1 cellular context compared by ENCODE assay signal in the genomic region with DNA sequence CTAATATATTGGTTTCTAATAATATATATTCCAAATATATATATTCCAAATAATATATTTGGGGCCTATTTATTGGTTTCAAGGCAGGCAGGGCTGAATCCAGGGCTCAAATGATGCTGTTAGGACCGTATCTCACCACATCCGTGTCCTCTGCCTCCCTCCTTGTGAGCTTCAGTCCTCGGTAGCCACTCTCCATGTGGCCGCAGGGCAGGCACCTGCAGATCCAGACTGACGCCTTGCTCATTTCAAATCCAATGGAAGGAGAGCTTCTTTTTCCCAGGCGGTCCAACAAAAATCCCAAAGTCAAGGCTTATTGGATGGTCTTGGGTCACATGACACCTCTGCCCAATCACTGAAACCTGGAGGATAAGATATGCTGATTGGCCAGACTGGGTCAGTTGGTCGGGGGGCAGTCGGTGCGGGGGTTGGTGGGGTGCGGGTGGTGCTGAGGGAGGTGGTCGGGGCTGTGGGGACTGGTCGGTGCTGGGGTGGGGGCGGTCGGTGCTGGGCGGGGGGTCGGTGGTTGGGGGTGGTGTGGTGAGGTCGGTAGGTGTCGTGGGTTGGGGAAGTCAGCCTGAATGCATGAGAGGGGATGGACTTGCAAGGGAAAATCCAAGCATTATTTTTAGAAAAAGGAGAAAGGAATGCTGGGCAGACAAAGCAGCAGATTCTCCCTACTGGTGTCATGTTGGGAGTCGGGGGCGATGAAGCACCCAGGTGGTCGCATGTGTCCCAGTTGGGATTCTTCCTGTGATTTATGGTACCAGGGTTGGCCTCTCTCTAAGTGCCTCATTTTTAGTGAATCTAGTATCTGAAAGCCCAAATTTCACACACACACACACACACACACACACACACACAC.
TF ChIP-seq lines count a peak whose summit lies in the region.

No MANE protein-coding gene starts in this region.

TF ChIP-seq in SK-N-SH treated with all-trans-retinoic acid at 6 μM for 48 hours, 23 proteins besides CTCF, POLR2A, EP300 and RAD21 (continued from another document):
- TF ChIP-seq, protein P1, sequence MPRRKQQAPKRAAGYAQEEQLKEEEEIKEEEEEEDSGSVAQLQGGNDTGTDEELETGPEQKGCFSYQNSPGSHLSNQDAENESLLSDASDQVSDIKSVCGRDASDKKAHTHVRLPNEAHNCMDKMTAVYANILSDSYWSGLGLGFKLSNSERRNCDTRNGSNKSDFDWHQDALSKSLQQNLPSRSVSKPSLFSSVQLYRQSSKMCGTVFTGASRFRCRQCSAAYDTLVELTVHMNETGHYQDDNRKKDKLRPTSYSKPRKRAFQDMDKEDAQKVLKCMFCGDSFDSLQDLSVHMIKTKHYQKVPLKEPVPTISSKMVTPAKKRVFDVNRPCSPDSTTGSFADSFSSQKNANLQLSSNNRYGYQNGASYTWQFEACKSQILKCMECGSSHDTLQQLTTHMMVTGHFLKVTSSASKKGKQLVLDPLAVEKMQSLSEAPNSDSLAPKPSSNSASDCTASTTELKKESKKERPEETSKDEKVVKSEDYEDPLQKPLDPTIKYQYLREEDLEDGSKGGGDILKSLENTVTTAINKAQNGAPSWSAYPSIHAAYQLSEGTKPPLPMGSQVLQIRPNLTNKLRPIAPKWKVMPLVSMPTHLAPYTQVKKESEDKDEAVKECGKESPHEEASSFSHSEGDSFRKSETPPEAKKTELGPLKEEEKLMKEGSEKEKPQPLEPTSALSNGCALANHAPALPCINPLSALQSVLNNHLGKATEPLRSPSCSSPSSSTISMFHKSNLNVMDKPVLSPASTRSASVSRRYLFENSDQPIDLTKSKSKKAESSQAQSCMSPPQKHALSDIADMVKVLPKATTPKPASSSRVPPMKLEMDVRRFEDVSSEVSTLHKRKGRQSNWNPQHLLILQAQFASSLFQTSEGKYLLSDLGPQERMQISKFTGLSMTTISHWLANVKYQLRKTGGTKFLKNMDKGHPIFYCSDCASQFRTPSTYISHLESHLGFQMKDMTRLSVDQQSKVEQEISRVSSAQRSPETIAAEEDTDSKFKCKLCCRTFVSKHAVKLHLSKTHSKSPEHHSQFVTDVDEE (CRISPR knock-in tag; IDR thresholded peaks at IDR 0.05): no peak
- TF ChIP-seq ISL1 (CRISPR knock-in tag; IDR thresholded peaks at IDR 0.05): no peak
- TF ChIP-seq, protein P2, sequence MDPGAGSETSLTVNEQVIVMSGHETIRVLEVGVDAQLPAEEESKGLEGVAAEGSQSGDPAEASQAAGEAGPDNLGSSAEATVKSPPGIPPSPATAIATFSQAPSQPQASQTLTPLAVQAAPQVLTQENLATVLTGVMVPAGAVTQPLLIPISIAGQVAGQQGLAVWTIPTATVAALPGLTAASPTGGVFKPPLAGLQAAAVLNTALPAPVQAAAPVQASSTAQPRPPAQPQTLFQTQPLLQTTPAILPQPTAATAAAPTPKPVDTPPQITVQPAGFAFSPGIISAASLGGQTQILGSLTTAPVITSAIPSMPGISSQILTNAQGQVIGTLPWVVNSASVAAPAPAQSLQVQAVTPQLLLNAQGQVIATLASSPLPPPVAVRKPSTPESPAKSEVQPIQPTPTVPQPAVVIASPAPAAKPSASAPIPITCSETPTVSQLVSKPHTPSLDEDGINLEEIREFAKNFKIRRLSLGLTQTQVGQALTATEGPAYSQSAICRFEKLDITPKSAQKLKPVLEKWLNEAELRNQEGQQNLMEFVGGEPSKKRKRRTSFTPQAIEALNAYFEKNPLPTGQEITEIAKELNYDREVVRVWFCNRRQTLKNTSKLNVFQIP (CRISPR knock-in tag; IDR thresholded peaks at IDR 0.05; ENCODE audit: borderline replicate concordance, low read depth): no peak
